In genomic region chr11:25769287-25769686, GRCh38 we compare ENCODE assay signal across 2 cellular contexts.
TF ChIP-seq lines count a peak whose summit lies in the region.

No MANE protein-coding gene starts in this region.

TF ChIP-seq in SK-N-SH, 30 proteins besides CTCF, POLR2A, EP300 and RAD21:
- TF ChIP-seq YY1 (IDR thresholded peaks at IDR 0.05; ENCODE audit: low read depth) (no peak), SMC3 (IDR thresholded peaks at IDR 0.05; ENCODE audit: low read depth, low read length) (no peak), ZBTB33 (IDR thresholded peaks at IDR 0.05; ENCODE audit: borderline replicate concordance, low read depth) (no peak), JUND (IDR thresholded peaks at IDR 0.05) (no peak), GATA2 (CRISPR knock-in tag; IDR thresholded peaks at IDR 0.05) (no peak), RCOR1 (IDR thresholded peaks at IDR 0.05; ENCODE audit: low read length) (no peak), PBX3 (IDR thresholded peaks at IDR 0.05) (no peak), GABPA (IDR thresholded peaks at IDR 0.05; ENCODE audit: low read depth) (no peak), TAF1 (IDR thresholded peaks at IDR 0.05; ENCODE audit: borderline replicate concordance, low read depth, low read length) (no peak), FOXM1 (IDR thresholded peaks at IDR 0.05; ENCODE audit: low read depth) (no peak), RXRA (IDR thresholded peaks at IDR 0.05; ENCODE audit: borderline replicate concordance, low read depth) (no peak), MAX (IDR thresholded peaks at IDR 0.05; ENCODE audit: low read depth) (no peak), MXI1 (IDR thresholded peaks at IDR 0.05; ENCODE audit: low read depth, low read length) (no peak), CHD2 (IDR thresholded peaks at IDR 0.05; ENCODE audit: low read length, partially characterized antibody) (no peak)

TF ChIP-seq in H1, 55 proteins besides CTCF, POLR2A, EP300 and RAD21:
- TF ChIP-seq PHF8 (conservative IDR thresholded peaks at IDR 0.05; ENCODE audit: low read depth, low read length): no peak
- TF ChIP-seq GABPA (IDR thresholded peaks at IDR 0.05; ENCODE audit: borderline replicate concordance, insufficient read depth, low read length): no peak
